Comparison of ENCODE assay signal across 8 cellular contexts in genomic region chr11:95789506-95790122, GRCh38.
A peak's percentile ranks its signal among the peaks of the same experiment; 100 is the strongest.
DNase-seq lines count a peak whose midpoint lies in the region; ATAC-seq and TF ChIP-seq lines count a peak whose summit lies in the region.

FAM76B (minus strand) TSS chr11:95789782; CDS start chr11:95789478, 304 bp downstream.

- peak; percentile 85 for ATAC-seq in stimulated activated naive CD8-positive, alpha-beta T cell treated with anti-CD3 and anti-CD28 coated beads, Interleukin-15, amount 100 ng/mL, for 72 hours

- H3K79me2 ChIP-seq in MM.1S (ENCODE audit: low read length) = peaks cover 67% of the 10 kb centered on the region

- H3K36me3 Mint-ChIP-seq in nephron progenitor cell (ENCODE audit: low read depth) = peaks cover 52% of the 10 kb centered on the region

- H3K4me1 ChIP-seq in ES-I3 (ENCODE audit: insufficient read depth, low read length) (no peaks in the 10 kb centered on the region; the same call in 1 of the 2 replicates), HAP-1 (peaks cover 19% of the 10 kb centered on the region), MM.1S (ENCODE audit: low read length) (peaks cover 22% of the 10 kb centered on the region)

- H3K4me1 Mint-ChIP-seq in nephron progenitor cell = peaks cover 47% of the 10 kb centered on the region
- peaks cover 41% of the 10 kb centered on the region for H3K4me1 Mint-ChIP-seq in stimulated activated naive CD8-positive, alpha-beta T cell treated with anti-CD3 and anti-CD28 coated beads, Interleukin-15, amount 100 ng/mL, for 72 hours

- TF ChIP-seq CTCF in MM.1S (IDR thresholded peaks at IDR 0.05; ENCODE audit: low read length) (no peak), nephron progenitor cell (IDR thresholded peaks at IDR 0.05) (no peak)

- DNase-seq in HAP-1 (ENCODE audit: low spot score in 2 of 2) (peak; percentile 97), MM.1S (peak; percentile 99), SIG-M5 (lab: John Stamatoyannopoulos, UW) (peak; percentile 83), activated gamma-delta T cell (lab: John Stamatoyannopoulos, UW) (peak; percentile 92), fibroblast of the conjunctiva (ENCODE audit: low read depth) (peak; percentile 98), nephron progenitor cell (peak; percentile 94)
- peak; percentile 97 to 99 for DNase-seq in stimulated activated naive CD8-positive, alpha-beta T cell treated with anti-CD3 and anti-CD28 coated beads, Interleukin-15, amount 100 ng/mL, for 72 hours

- peaks cover 6% of the 10 kb centered on the region for H3K27me3 Mint-ChIP-seq in nephron progenitor cell (ENCODE audit: low read depth, poor library complexity)
- H3K27me3 Mint-ChIP-seq in stimulated activated naive CD8-positive, alpha-beta T cell treated with anti-CD3 and anti-CD28 coated beads, Interleukin-15, amount 100 ng/mL, for 72 hours = no peaks in the 10 kb centered on the region

- peak within 1 kb of the TSS; percentile 85 for H2AFZ ChIP-seq in MM.1S (ENCODE audit: low read length)

- H3K27ac Mint-ChIP-seq in nephron progenitor cell = peak within 1 kb of the TSS; percentile 100
- peak within 1 kb of the TSS; percentile 100 for H3K27ac Mint-ChIP-seq in stimulated activated naive CD8-positive, alpha-beta T cell treated with anti-CD3 and anti-CD28 coated beads, Interleukin-15, amount 100 ng/mL, for 72 hours

- H4K20me1 ChIP-seq in MM.1S (ENCODE audit: insufficient read depth, low read length) = no peaks in the 10 kb centered on the region

- H3K27me3 ChIP-seq in HAP-1 (ENCODE audit: low read depth) = no peaks in the 10 kb centered on the region
- H3K27me3 ChIP-seq in MM.1S (replicated peaks; ENCODE audit: insufficient read depth, low read length) = no peaks in the 10 kb centered on the region

- H3K9me2 ChIP-seq in MM.1S (replicated peaks; ENCODE audit: insufficient read depth, low read length) = no peaks in the 10 kb centered on the region

- peak within 1 kb of the TSS; percentile 93 for H3K4me2 ChIP-seq in MM.1S (ENCODE audit: low read depth, low read length)

- H3K9ac ChIP-seq in ES-I3 (ENCODE audit: low read depth, low read length) = peak within 1 kb of the TSS; percentile 81
- H3K9ac ChIP-seq in MM.1S (ENCODE audit: low read length) = peak within 1 kb of the TSS; percentile 97

- peak within 1 kb of the TSS; percentile 96 for H3K27ac ChIP-seq in MM.1S (ENCODE audit: low read length)

- no peaks in the 10 kb centered on the region for H3K9me3 Mint-ChIP-seq in nephron progenitor cell
- H3K9me3 Mint-ChIP-seq in stimulated activated naive CD8-positive, alpha-beta T cell treated with anti-CD3 and anti-CD28 coated beads, Interleukin-15, amount 100 ng/mL, for 72 hours = no peaks in the 10 kb centered on the region

- H3K4me3 ChIP-seq in HAP-1 (peak within 1 kb of the TSS; percentile 88), MM.1S (ENCODE audit: low read length) (peak within 1 kb of the TSS; percentile 90)

- peak within 1 kb of the TSS; percentile 84 for H3K4me3 Mint-ChIP-seq in nephron progenitor cell
- H3K4me3 Mint-ChIP-seq in stimulated activated naive CD8-positive, alpha-beta T cell treated with anti-CD3 and anti-CD28 coated beads, Interleukin-15, amount 100 ng/mL, for 72 hours = peak within 1 kb of the TSS; percentile 98 to 100

- in situ Hi-C loops in HAP-1 (cut with MboI; ENCODE audit: low sequenced_read_pairs) = no loop called here

- H3K9me3 ChIP-seq in ES-I3 (ENCODE audit: control insufficient read depth, insufficient read depth, low read length) (no peaks in the 10 kb centered on the region), HAP-1 (no peaks in the 10 kb centered on the region), MM.1S (replicated peaks; ENCODE audit: insufficient read depth, low read length) (no peaks in the 10 kb centered on the region)

- H3K36me3 ChIP-seq in ES-I3 (ENCODE audit: insufficient read depth, low read length) (peaks cover 9% of the 10 kb centered on the region; the same call in 1 of the 2 replicates), HAP-1 (replicated peaks) (peaks cover 28% of the 10 kb centered on the region), MM.1S (replicated peaks; ENCODE audit: insufficient read depth, low read length) (peaks cover 9% of the 10 kb centered on the region; the same call in 1 of the 2 replicates)

- H3F3A ChIP-seq in MM.1S (ENCODE audit: insufficient read depth, low read length) = peaks cover 27% of the 10 kb centered on the region

Comparison
In these comparisons a context has a peak if more than half of its experiments do, and no peak if none do; other contexts are left out.
1. Peak in every context shown above with its lines: DNase-seq, ATAC-seq, H3K4me3 ChIP-seq and H3K27ac ChIP-seq.